8 cellular contexts compared by ENCODE assay signal in the genomic region with DNA sequence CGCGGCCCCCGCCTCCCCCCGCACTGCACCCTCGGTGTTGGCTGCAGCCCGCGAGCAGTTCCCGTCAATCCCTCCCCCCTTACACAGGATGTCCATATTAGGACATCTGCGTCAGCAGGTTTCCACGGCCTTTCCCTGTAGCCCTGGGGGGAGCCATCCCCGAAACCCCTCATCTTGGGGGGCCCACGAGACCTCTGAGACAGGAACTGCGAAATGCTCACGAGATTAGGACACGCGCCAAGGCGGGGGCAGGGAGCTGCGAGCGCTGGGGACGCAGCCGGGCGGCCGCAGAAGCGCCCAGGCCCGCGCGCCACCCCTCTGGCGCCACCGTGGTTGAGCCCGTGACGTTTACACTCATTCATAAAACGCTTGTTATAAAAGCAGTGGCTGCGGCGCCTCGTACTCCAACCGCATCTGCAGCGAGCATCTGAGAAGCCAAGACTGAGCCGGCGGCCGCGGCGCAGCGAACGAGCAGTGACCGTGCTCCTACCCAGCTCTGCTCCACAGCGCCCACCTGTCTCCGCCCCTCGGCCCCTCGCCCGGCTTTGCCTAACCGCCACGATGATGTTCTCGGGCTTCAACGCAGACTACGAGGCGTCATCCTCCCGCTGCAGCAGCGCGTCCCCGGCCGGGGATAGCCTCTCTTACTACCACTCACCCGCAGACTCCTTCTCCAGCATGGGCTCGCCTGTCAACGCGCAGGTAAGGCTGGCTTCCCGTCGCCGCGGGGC. TPM values are rescaled to one million over a fixed set of nuclear protein-coding genes. Genes with fewer than 3 reads are reported as not detected.
A peak's percentile ranks its signal among the peaks of the same experiment; 100 is the strongest.
DNase-seq lines count a peak whose midpoint lies in the region; ATAC-seq and TF ChIP-seq lines count a peak whose summit lies in the region.

A gene (plus strand): TSS at position 407 of the 731 bp plus-strand sequence. CDS start 155 bp downstream, at position 562.

- H3K4me3 ChIP-seq in astrocyte of the cerebellum (ENCODE audit: low read depth, low read length) (peak within 1 kb of the TSS; percentile 97), hepatocyte (peak within 1 kb of the TSS; percentile 86), aorta (ENCODE audit: low read length in 2 of 2) (peak within 1 kb of the TSS; percentile 53 to 78)

- peaks cover 23% of the 10 kb centered on the region for H4K20me1 ChIP-seq in hepatocyte (ENCODE audit: insufficient read depth, poor library complexity, severe bottlenecking)

- under 1% methylated on average over 62 of the region's 69 CpGs for WGBS in hepatocyte (ENCODE audit: low lambda C conversion rate, missing lambda C conversion rate)
- WGBS in aorta, 2 donors, result 0% methylated on average over 65 to 69 of the region's 69 CpGs

- peak within 1 kb of the TSS; percentile 97 for H3K4me2 ChIP-seq in hepatocyte

- peaks cover 6% of the 10 kb centered on the region for H3K4me1 ChIP-seq in hepatocyte (ENCODE audit: insufficient read depth)
- H3K4me1 ChIP-seq in aorta (ENCODE audit: control insufficient read depth in 1 of 2, insufficient read depth in 2 of 2, low read length in 2 of 2), result no peaks in the 10 kb centered on the region

- no peaks in the 10 kb centered on the region for H3K27me3 ChIP-seq in hepatocyte
- H3K27me3 ChIP-seq in aorta (ENCODE audit: control insufficient read depth in 1 of 2, insufficient read depth in 2 of 2, low read length in 1 of 2), result peaks cover 0 to 2% of the 10 kb centered on the region in 2 donors

- in situ Hi-C loops in astrocyte of the cerebellum (cut with HindIII; ENCODE audit: low sequenced_read_pairs), result no loop called here

- H3K27ac ChIP-seq in hepatocyte (peak within 1 kb of the TSS; percentile 98), aorta (ENCODE audit: low read depth in 1 of 2, low read length in 2 of 2) (peak within 1 kb of the TSS; percentile 98 to 100)

- DNase-seq in NCI-H2081 (lab: John Stamatoyannopoulos, UW), result peak; percentile 82 to 87
- peak; percentile 88 for DNase-seq in T-helper 9 cell
- DNase-seq in astrocyte of the cerebellum (ENCODE audit: low read depth), result peak; percentile 89
- DNase-seq in hepatocyte (ENCODE audit: low spot score), result peak; percentile 96
- DNase-seq in renal cortical epithelial cell (ENCODE audit: low read depth), result peak; percentile 90
- DNase-seq in aorta, result peak; percentile 95 to 97

- H3K9me2 ChIP-seq in hepatocyte (replicated peaks; ENCODE audit: insufficient read depth), result no peaks in the 10 kb centered on the region

- H2AFZ ChIP-seq in hepatocyte, result peak within 1 kb of the TSS; percentile 85

- no peak for TF ChIP-seq CTCF in astrocyte of the cerebellum (IDR thresholded peaks at IDR 0.05; ENCODE audit: low read depth, low read length, missing control alignments)
- no peak for TF ChIP-seq CTCF in hepatocyte (IDR thresholded peaks at IDR 0.05; ENCODE audit: poor library complexity)

- no peaks in the 10 kb centered on the region for H3K9me3 ChIP-seq in hepatocyte (ENCODE audit: low read depth)
- no peaks in the 10 kb centered on the region for H3K9me3 ChIP-seq in aorta (ENCODE audit: control insufficient read depth, low read length)

- intact Hi-C loops in aorta (cut with DNase I), result loop anchor here (2.0 to 5.0 kb wide), 2 partner anchors 16 to 96 kb away; no protein-coding TSS in a partner anchor

- no peaks in the 10 kb centered on the region for H3K36me3 ChIP-seq in hepatocyte (replicated peaks; ENCODE audit: insufficient read depth, low read depth)
- peaks cover 0 to 2% of the 10 kb centered on the region in 2 donors for H3K36me3 ChIP-seq in aorta (ENCODE audit: control insufficient read depth in 1 of 2, insufficient read depth in 2 of 2, low read length in 1 of 2)

- ATAC-seq in GM18517 (IDR thresholded peaks at IDR 0.05; ENCODE audit: unreplicated experiment) (peak; percentile 80), HG03025 (IDR thresholded peaks at IDR 0.05; ENCODE audit: low FRiP score, unreplicated experiment) (peak; percentile 73), aorta (ENCODE audit: low FRiP score) (peak; percentile 82)

- H3K79me2 ChIP-seq in hepatocyte, result peaks cover 11% of the 10 kb centered on the region

RNA-seq across cellular contexts. Expression of the gene that starts here (rescaled TPM):
- total RNA-seq in hepatocyte (657 and 865 TPM in 2 replicates), renal cortical epithelial cell (0.87 and 80.4 TPM in 2 replicates), aorta (1,000 to 10,000 TPM in 1 of 2 donors, 100 to 1,000 TPM in 1; 129 to 2,160 TPM)
- polyA plus RNA-seq in hepatocyte (935 and 1,189 TPM in 2 replicates), aorta (100 to 1,000 TPM; 154 to 504 TPM)

Comparison
In these comparisons a context has a peak if more than half of its experiments do, and no peak if none do; other contexts are left out.
1. Peak in every context shown above with its lines: DNase-seq, ATAC-seq, H3K4me3 ChIP-seq and H3K27ac ChIP-seq.